ENCODE assay signal across 8 cellular contexts in the genomic region with DNA sequence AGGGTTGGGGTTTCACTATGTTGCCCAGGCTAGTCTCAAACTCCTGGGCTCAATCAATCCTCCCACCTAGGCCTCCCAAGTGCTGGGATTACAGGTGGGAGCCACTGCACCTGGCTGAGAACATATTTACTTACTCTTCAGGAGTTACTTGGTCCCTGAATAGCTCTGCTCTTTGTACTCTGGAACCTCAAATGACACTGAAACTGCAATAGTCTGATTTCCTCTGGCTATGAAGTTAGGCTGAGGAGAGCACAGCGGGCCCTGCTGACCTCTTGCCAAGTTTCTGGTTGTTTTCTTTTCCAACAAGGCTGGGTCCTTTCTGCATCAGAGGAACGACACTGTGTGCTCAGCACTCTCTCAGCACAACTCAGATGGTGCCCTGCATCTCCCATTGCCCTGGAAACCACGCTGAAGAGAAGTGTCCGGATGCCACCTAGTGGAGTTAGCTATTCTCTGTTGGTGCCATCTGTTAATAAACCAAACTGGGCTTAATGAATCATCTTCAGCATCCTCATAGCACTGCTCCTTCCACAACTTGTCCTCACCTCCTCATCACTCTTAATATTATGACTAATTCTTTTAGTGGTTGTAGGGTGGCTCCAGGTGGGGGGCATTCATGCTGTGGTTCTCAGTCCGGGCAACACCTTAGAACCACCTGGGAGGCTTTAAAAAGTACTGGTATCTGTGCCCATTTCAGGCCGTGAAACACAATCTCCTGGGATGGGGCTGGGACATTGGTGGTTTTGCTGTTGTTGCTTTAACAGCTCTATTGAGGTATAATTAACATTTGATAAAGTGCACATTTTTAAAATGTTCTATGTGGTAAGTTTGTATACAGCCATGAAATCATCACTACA. TPM values are rescaled to one million over a fixed set of nuclear protein-coding genes. Genes with fewer than 3 reads are reported as not detected.
A peak's percentile ranks its signal among the peaks of the same experiment; 100 is the strongest.
DNase-seq lines count a peak whose midpoint lies in the region; ATAC-seq and TF ChIP-seq lines count a peak whose summit lies in the region.

No MANE protein-coding gene starts in this region.

- H3K27me3 ChIP-seq in left lung: no peaks in the 10 kb centered on the region

- peak; percentile 94 for ATAC-seq in GM18907 (IDR thresholded peaks at IDR 0.05; ENCODE audit: unreplicated experiment)
- ATAC-seq in HG03103 (IDR thresholded peaks at IDR 0.05; ENCODE audit: low read depth, unreplicated experiment): peak; percentile 89
- peak; percentile 97 for ATAC-seq in left lung

- H3K9me3 ChIP-seq in left lung: no peaks in the 10 kb centered on the region

- no peaks in the 10 kb centered on the region for H3K36me3 ChIP-seq in left lung

- H3K27ac ChIP-seq in VCaP (peak overlapping the region; percentile 42; the same call in 1 of the 2 replicates), left lung (no peak overlapping the region)

- intact Hi-C loops in left lung (cut with DNase I): no loop called here

- TF ChIP-seq CTCF in VCaP (conservative IDR thresholded peaks at IDR 0.05): peak; percentile 92
- TF ChIP-seq CTCF in left lung (IDR thresholded peaks at IDR 0.05): peak in 1 of 2 donors; percentile 42

- H3K4me1 ChIP-seq in left lung: no peaks in the 10 kb centered on the region

- DNase-seq in C1 segment of cervical spinal cord (lab: John Stamatoyannopoulos, UW) (peak in 12 of 14 donors; percentile 22 to 87 (median 56)), NCI-H2107 (lab: John Stamatoyannopoulos, UW) (peak; percentile 69), cerebellum (ENCODE audit: low spot score) (peak; percentile 90), left lung (no peak)
- DNase-seq in stimulated activated CD4-positive, alpha-beta T cell treated with anti-CD3 and anti-CD28 coated beads, TNF-alpha, amount 100 ng/mL, for 24 hours (ENCODE audit: low read depth in 3 of 3): peak; percentile 7 to 49 (median 16)

- no peak overlapping the region for H3K4me3 ChIP-seq in left lung

RNA-seq across cellular contexts. Expression of a gene that starts 8.2 kb away (rescaled TPM):
- total RNA-seq in cerebellum: 2.1 TPM
- total RNA-seq in left lung: 1 to 10 TPM; 2.4 to 5.0 TPM

RNA-seq across cellular contexts. Expression of a gene that starts 57.4 kb away (rescaled TPM):
- total RNA-seq in cerebellum (22.5 TPM), left lung (10 to 100 TPM; 15.0 to 15.9 TPM)

Comparison
In these comparisons a context has a peak if more than half of its experiments do, and no peak if none do; other contexts are left out.
1. DNase-seq: peak in C1 segment of cervical spinal cord (12 of 14), NCI-H2107 (single experiment), cerebellum (single experiment) and stimulated activated CD4-positive, alpha-beta T cell treated with anti-CD3 and anti-CD28 coated beads, TNF-alpha, amount 100 ng/mL, for 24 hours (3 of 3); none in left lung (0 of 2).
2. Peak in every context shown above with its lines, with median percentiles within 50 percentile points of each other: ATAC-seq.